ENCODE assay signal across 27 cellular contexts in the genomic region with DNA sequence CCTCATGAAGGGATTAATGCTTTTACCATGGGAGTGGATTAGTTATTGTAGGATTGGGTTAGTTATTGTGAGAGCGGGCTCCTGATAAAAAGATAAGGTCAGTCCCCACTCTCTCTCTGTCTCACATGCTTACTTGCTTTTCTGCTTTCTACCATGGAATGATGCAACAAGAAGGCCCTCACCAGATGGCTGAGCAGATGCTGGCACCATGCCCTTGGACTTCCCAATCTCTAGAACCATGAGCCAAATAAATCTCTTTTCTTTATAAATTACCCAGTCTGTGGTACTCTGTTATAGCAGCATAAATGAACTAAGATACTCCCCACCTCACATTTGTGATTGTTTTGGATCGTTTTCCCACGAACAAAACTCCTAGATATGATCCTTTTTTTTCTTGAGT.
DNase-seq lines count a peak whose midpoint lies in the region; ATAC-seq, FAIRE-seq and TF ChIP-seq lines count a peak whose summit lies in the region.
"Had no signal": no experiment of that assay in that cellular context is flagged by ENCODE, and none has a peak within 500 bp of the region (broad histone marks: within the 10 kb centered on the region; RNA-seq: fewer than 3 reads in every experiment).

No MANE protein-coding gene starts in this region.

- FAIRE-seq in astrocyte (lab: Jason Lieb, UNC), result peak; percentile 37
- FAIRE-seq: A549, GM12892 had no signal

- TF ChIP-seq POLR2A in testis (IDR thresholded peaks at IDR 0.05), result no peak

- no peaks in the 10 kb centered on the region for H3K79me2 ChIP-seq in astrocyte (ENCODE audit: insufficient read depth, low read length)

- H3K4me1 ChIP-seq in astrocyte (ENCODE audit: insufficient read depth, low read length) (peaks cover 13% of the 10 kb centered on the region), psoas muscle (peaks cover 7% of the 10 kb centered on the region), testis (no peaks in the 10 kb centered on the region)
- H3K4me1 ChIP-seq: A549, Caco-2, upper lobe of left lung had no signal

- H3K27ac Mint-ChIP-seq in activated CD4-positive, alpha-beta T cell treated with anti-CD3 and anti-CD28 coated beads, Interleukin-2, amount 10 ng/mL, durations not matched to agents 24 days and 14 days, result no peak overlapping the region
- H3K27ac Mint-ChIP-seq in astrocyte (ENCODE audit: unreplicated experiment), result no peak overlapping the region
- H3K27ac Mint-ChIP-seq: activated CD8-positive, alpha-beta T cell treated with anti-CD3 and anti-CD28 coated beads, Interleukin-2, amount 10 ng/mL, durations not matched to agents 7 days and 5 days; GM23338; naive thymus-derived CD8-positive, alpha-beta T cell had no signal

- peak in 1 of 4 donors; percentile 35 for ATAC-seq in psoas muscle
- ATAC-seq: A549; activated CD8-positive, alpha-beta T cell treated with anti-CD3 and anti-CD28 coated beads, Interleukin-2, amount 10 ng/mL, durations not matched to agents 7 days and 5 days; esophagus mucosa; GM23338; left lobe of liver; naive thymus-derived CD8-positive, alpha-beta T cell; sciatic nerve had no signal

- H3K9me3 ChIP-seq in astrocyte (ENCODE audit: insufficient read depth, low read depth, low read length) (no peaks in the 10 kb centered on the region), psoas muscle (peaks cover 10% of the 10 kb centered on the region), testis (no peaks in the 10 kb centered on the region)
- H3K9me3 ChIP-seq: A549, upper lobe of left lung had no signal

- no peak overlapping the region for H3K4me3 Mint-ChIP-seq in activated CD4-positive, alpha-beta T cell treated with anti-CD3 and anti-CD28 coated beads, Interleukin-2, amount 10 ng/mL, durations not matched to agents 24 days and 14 days
- H3K4me3 Mint-ChIP-seq in astrocyte (ENCODE audit: unreplicated experiment), result no peak overlapping the region
- H3K4me3 Mint-ChIP-seq: activated CD8-positive, alpha-beta T cell treated with anti-CD3 and anti-CD28 coated beads, Interleukin-2, amount 10 ng/mL, durations not matched to agents 7 days and 5 days; GM23338; naive thymus-derived CD8-positive, alpha-beta T cell had no signal

- no peak overlapping the region for H3K4me2 ChIP-seq in astrocyte (ENCODE audit: low read length)
- H3K4me2 ChIP-seq: A549, GM23338 had no signal

- no peaks in the 10 kb centered on the region for H4K20me1 ChIP-seq in astrocyte (ENCODE audit: insufficient read depth, low read length)

- no peak overlapping the region for H3K9ac ChIP-seq in astrocyte (ENCODE audit: low read length)
- H3K9ac ChIP-seq: BLaER1 treated with 17β-estradiol and CSF1 and Interleukin-3, amounts not matched to agents 10 nM and 100 nM had no signal

- intact Hi-C loops in activated CD4-positive, alpha-beta T cell treated with anti-CD3 and anti-CD28 coated beads, Interleukin-2, amount 10 ng/mL, durations not matched to agents 24 days and 14 days (cut with micrococcal nuclease), result no loop called here
- intact Hi-C loops in psoas muscle (cut with DNase I), result no loop called here
- intact Hi-C loops in testis (cut with DNase I; ENCODE audit: low total_unique reads), result no loop called here

- peaks cover 8% of the 10 kb centered on the region for H3K9me3 Mint-ChIP-seq in activated CD4-positive, alpha-beta T cell treated with anti-CD3 and anti-CD28 coated beads, Interleukin-2, amount 10 ng/mL, durations not matched to agents 24 days and 14 days
- H3K9me3 Mint-ChIP-seq in astrocyte (ENCODE audit: unreplicated experiment), result peaks cover 7% of the 10 kb centered on the region

- H3K4me1 Mint-ChIP-seq in activated CD4-positive, alpha-beta T cell treated with anti-CD3 and anti-CD28 coated beads, Interleukin-2, amount 10 ng/mL, durations not matched to agents 24 days and 14 days, result peaks cover 2% of the 10 kb centered on the region
- H3K4me1 Mint-ChIP-seq in astrocyte (ENCODE audit: low read depth, unreplicated experiment), result peaks cover 7% of the 10 kb centered on the region

- peaks cover 28% of the 10 kb centered on the region for H3K27me3 Mint-ChIP-seq in activated CD4-positive, alpha-beta T cell treated with anti-CD3 and anti-CD28 coated beads, Interleukin-2, amount 10 ng/mL, durations not matched to agents 24 days and 14 days
- no peaks in the 10 kb centered on the region for H3K27me3 Mint-ChIP-seq in astrocyte (ENCODE audit: low read depth, unreplicated experiment)

- H2AFZ ChIP-seq in astrocyte (ENCODE audit: low read depth, low read length), result no peak overlapping the region
- H2AFZ ChIP-seq: GM23338 had no signal

- H3K27ac ChIP-seq in astrocyte (ENCODE audit: low read depth, low read length), result peak overlapping the region; percentile 43
- no peak overlapping the region for H3K27ac ChIP-seq in psoas muscle
- H3K27ac ChIP-seq in testis, result no peak overlapping the region
- H3K27ac ChIP-seq: A549; BLaER1 treated with 17β-estradiol and CSF1 and Interleukin-3, amounts not matched to agents 10 nM and 100 nM; heart right ventricle; RWPE1; upper lobe of left lung had no signal

- no peaks in the 10 kb centered on the region for H3K36me3 Mint-ChIP-seq in activated CD4-positive, alpha-beta T cell treated with anti-CD3 and anti-CD28 coated beads, Interleukin-2, amount 10 ng/mL, durations not matched to agents 24 days and 14 days (ENCODE audit: low read depth)
- H3K36me3 Mint-ChIP-seq in astrocyte (ENCODE audit: low read depth, unreplicated experiment), result no peaks in the 10 kb centered on the region

- H3K36me3 ChIP-seq in astrocyte (ENCODE audit: insufficient read depth, low read length) (no peaks in the 10 kb centered on the region), psoas muscle (ENCODE audit: insufficient read depth in 1 of 2, low read depth in 1 of 2) (no peaks in the 10 kb centered on the region), testis (ENCODE audit: low read depth, missing control alignments) (no peaks in the 10 kb centered on the region)
- H3K36me3 ChIP-seq: BLaER1 treated with 17β-estradiol and CSF1 and Interleukin-3, amounts not matched to agents 10 nM and 100 nM; heart right ventricle; upper lobe of left lung had no signal

- peak; percentile 11 for DNase-seq in activated CD4-positive, alpha-beta T cell treated with anti-CD3 and anti-CD28 coated beads, Interleukin-2, amount 10 ng/mL, durations not matched to agents 24 days and 14 days
- no peak for DNase-seq in activated CD4-positive, alpha-beta T cell treated with anti-CD3 and anti-CD28 coated beads, Interleukin-2, amount 50 U/mL, for 1 hour
- DNase-seq in astrocyte (ENCODE audit: low read depth), result peak; percentile 65
- DNase-seq in fibroblast of peridontal ligament (ENCODE audit: extremely low read depth), result peak; percentile 73
- DNase-seq in psoas muscle, result peak; percentile 30 to 80
- no peak for DNase-seq in SIG-M5 treated with dmso at 0.1 percent for 504 hours (lab: John Stamatoyannopoulos, UW; ENCODE audit: unreplicated experiment)
- no peak for DNase-seq in testis
- DNase-seq in KG1 (lab: John Stamatoyannopoulos, UW), result no peak
- DNase-seq: activated CD8-positive, alpha-beta T cell treated with anti-CD3 and anti-CD28 coated beads, Interleukin-2, amount 10 ng/mL, durations not matched to agents 7 days and 5 days; activated gamma-delta T cell treated with Interleukin-2 at 50 U/mL for 16 hours; amniotic stem cell; Caco-2; central memory CD4-positive, alpha-beta T cell; Kasumi-1; naive thymus-derived CD8-positive, alpha-beta T cell; NCI-H2029; stimulated activated CD4-positive, alpha-beta T cell treated with anti-CD3 and anti-CD28 coated beads, Interleukin-15, amount 100 ng/mL, for 24 hours; upper lobe of left lung had no signal

- TF ChIP-seq CTCF in astrocyte (IDR thresholded peaks at IDR 0.05; ENCODE audit: insufficient read depth, low read depth, low read length), result no peak
- TF ChIP-seq CTCF in psoas muscle (IDR thresholded peaks at IDR 0.05), result no peak
- TF ChIP-seq CTCF in testis (IDR thresholded peaks at IDR 0.05), result no peak

- 80 to 83% (median 82%) methylated on average over 3 of the region's 3 CpGs for WGBS in psoas muscle, 3 donors
- WGBS in testis, 2 donors, result 88 to 94% methylated on average over 3 of the region's 3 CpGs

- H3K4me3 ChIP-seq in astrocyte (ENCODE audit: insufficient read depth, low read depth, low read length) (no peak overlapping the region), psoas muscle (no peak overlapping the region), testis (no peak overlapping the region)
- H3K4me3 ChIP-seq: A549; BLaER1 treated with 17β-estradiol and CSF1 and Interleukin-3, amounts not matched to agents 10 nM and 100 nM; GM23338; heart right ventricle; upper lobe of left lung had no signal

- H3K27me3 ChIP-seq in astrocyte (ENCODE audit: insufficient read depth, low read length) (peaks cover 2% of the 10 kb centered on the region), psoas muscle (ENCODE audit: insufficient read depth in 3 of 3, low read length in 2 of 3) (no peaks in the 10 kb centered on the region), testis (no peaks in the 10 kb centered on the region)
- H3K27me3 ChIP-seq: upper lobe of left lung had no signal

Comparison
In these comparisons a context has a peak if more than half of its experiments do, and no peak if none do; other contexts are left out.
1. DNase-seq: peak in activated CD4-positive, alpha-beta T cell treated with anti-CD3 and anti-CD28 coated beads, Interleukin-2, amount 10 ng/mL, durations not matched to agents 24 days and 14 days (single experiment), astrocyte (single experiment), fibroblast of peridontal ligament (single experiment) and psoas muscle (2 of 2); none in activated CD4-positive, alpha-beta T cell treated with anti-CD3 and anti-CD28 coated beads, Interleukin-2, amount 50 U/mL, for 1 hour (single experiment), SIG-M5 treated with dmso at 0.1 percent for 504 hours (single experiment), testis (single experiment) and KG1 (single experiment).